8 cellular contexts compared by ENCODE assay signal in genomic region chr5:102865171-102865509, GRCh38.
DNase-seq lines count a peak whose midpoint lies in the region; TF ChIP-seq lines count a peak whose summit lies in the region.

No MANE protein-coding gene starts in this region.

- TF ChIP-seq POLR2A in adrenal gland (IDR thresholded peaks at IDR 0.05): no peak

- intact Hi-C loops in adrenal gland (cut with DNase I): no loop called here

- WGBS in adrenal gland, 4 donors: 7 to 12% (median 11%) methylated on average over 3 of the region's 3 CpGs

- peak overlapping the region; percentile 68 to 93 (median 91) for H3K27ac ChIP-seq in adrenal gland
- peak overlapping the region; percentile 50 for H3K27ac ChIP-seq in substantia nigra (ENCODE audit: low read depth, low read length, poor library complexity, severe bottlenecking)

- H3K9me3 ChIP-seq in adrenal gland (replicated peaks in 1 of 3): no peaks in the 10 kb centered on the region

- H3K27me3 ChIP-seq in adrenal gland: no peaks in the 10 kb centered on the region

- peak; percentile 40 for DNase-seq in NCI-H748 treated with DMSO at 0.1 percent for 48 hours (lab: John Stamatoyannopoulos, UW)
- no peak for DNase-seq in NCI-H748 (lab: John Stamatoyannopoulos, UW; ENCODE audit: unreplicated experiment)
- DNase-seq in adrenal gland: no peak
- DNase-seq in inferior parietal cortex (ENCODE audit: extremely low spot score): peak; percentile 35
- no peak for DNase-seq in substantia nigra (lab: John Stamatoyannopoulos, UW)
- DNase-seq in NCI-H2107 (lab: John Stamatoyannopoulos, UW): no peak
- DNase-seq in iPS-NIHi7 (ENCODE audit: extremely low spot score): no peak
- DNase-seq in activated gamma-delta T cell (lab: John Stamatoyannopoulos, UW): no peak

- no peak for TF ChIP-seq CTCF in adrenal gland (IDR thresholded peaks at IDR 0.05)

- no peaks in the 10 kb centered on the region for H3K36me3 ChIP-seq in adrenal gland (replicated peaks in 1 of 2)

- peak overlapping the region in 2 of 4 donors; percentile 34 to 72 for H3K4me3 ChIP-seq in adrenal gland

- peaks cover 16 to 48% of the 10 kb centered on the region in 2 donors for H3K4me1 ChIP-seq in adrenal gland (replicated peaks in 1 of 2)

Comparison
In these comparisons a context has a peak if more than half of its experiments do, and no peak if none do; other contexts are left out.
1. DNase-seq: peak in NCI-H748 treated with DMSO at 0.1 percent for 48 hours (single experiment) and inferior parietal cortex (single experiment); none in NCI-H748 (single experiment), adrenal gland (0 of 7), substantia nigra (0 of 49), NCI-H2107 (single experiment), iPS-NIHi7 (single experiment) and activated gamma-delta T cell (single experiment).